In genomic region chr17:67475161-67475887, GRCh38 we compare ENCODE assay signal across 8 cellular contexts.
DNase-seq lines count a peak whose midpoint lies in the region; ATAC-seq and TF ChIP-seq lines count a peak whose summit lies in the region.

No MANE protein-coding gene starts in this region.

- TF ChIP-seq CTCF in GM12872 (IDR thresholded peaks at IDR 0.05; ENCODE audit: insufficient read depth, low read depth, low read length) (peak; percentile 96), epithelial cell of esophagus (IDR thresholded peaks at IDR 0.05; ENCODE audit: insufficient read depth, low read depth, low read length, missing control alignments) (peak; percentile 100)

- H3K4me3 ChIP-seq in NT2/D1 (ENCODE audit: insufficient read length, low read depth) (no peak overlapping the region), epithelial cell of esophagus (ENCODE audit: low read length) (no peak overlapping the region), mucosa of rectum (ENCODE audit: low read length in 2 of 2) (no peak overlapping the region)

- H3K4me1 ChIP-seq in NT2/D1 (ENCODE audit: insufficient read depth, insufficient read length): no peaks in the 10 kb centered on the region
- H3K4me1 ChIP-seq in mucosa of rectum (ENCODE audit: control insufficient read depth in 2 of 2, insufficient read depth in 2 of 2, low read length in 2 of 2): peaks cover 0 to 4% of the 10 kb centered on the region in 2 donors

- DNase-seq in HuH-7.5 (ENCODE audit: low spot score) (peak; percentile 45), NT2/D1 (ENCODE audit: low read depth, low spot score) (peak; percentile 20), epithelial cell of esophagus (ENCODE audit: low read depth) (peak; percentile 79)
- peak; percentile 83 for DNase-seq in activated CD8-positive, alpha-beta memory T cell treated with anti-CD3 and anti-CD28 coated beads, Interleukin-2, amount 50 U/mL, for 48 hours
- DNase-seq in stimulated activated CD8-positive, alpha-beta memory T cell treated with anti-CD3 and anti-CD28 coated beads, Interleukin-4, amount 100 ng/mL, for 48 hours: peak; percentile 87

- H3K36me3 ChIP-seq in NT2/D1 (ENCODE audit: insufficient read depth, insufficient read length, low read length): no peaks in the 10 kb centered on the region
- H3K36me3 ChIP-seq in mucosa of rectum (ENCODE audit: control insufficient read depth in 2 of 2, insufficient read depth in 2 of 2, low read length in 2 of 2): no peaks in the 10 kb centered on the region

- no peak for ATAC-seq in HG03095 (IDR thresholded peaks at IDR 0.05; ENCODE audit: unreplicated experiment)

- no peaks in the 10 kb centered on the region for H3K27me3 ChIP-seq in NT2/D1 (ENCODE audit: insufficient read depth, insufficient read length)
- no peaks in the 10 kb centered on the region for H3K27me3 ChIP-seq in mucosa of rectum (ENCODE audit: control insufficient read depth in 2 of 2, insufficient read depth in 2 of 2, low read length in 2 of 2)

- H3K27ac ChIP-seq in mucosa of rectum (ENCODE audit: low read depth in 2 of 2, low read length in 2 of 2): peak overlapping the region in 1 of 2 donors; percentile 52

- no peak overlapping the region for H3K9ac ChIP-seq in NT2/D1 (ENCODE audit: insufficient read length, low read depth)
- H3K9ac ChIP-seq in mucosa of rectum (ENCODE audit: low read depth in 1 of 2, low read length in 2 of 2): peak overlapping the region; percentile 8 to 23

- H3K9me3 ChIP-seq in NT2/D1 (ENCODE audit: insufficient read depth, low read length): 0 out of 2 replicates have a peak, but pooled peaks cover 8% of the 10 kb centered on the region
- no peaks in the 10 kb centered on the region for H3K9me3 ChIP-seq in mucosa of rectum (ENCODE audit: control insufficient read depth in 2 of 2, low read length in 2 of 2)

Comparison
In these comparisons a context has a peak if more than half of its experiments do, and no peak if none do; other contexts are left out.
1. DNase-seq: peak in every context shown above with its lines; median percentile 87 in stimulated activated CD8-positive, alpha-beta memory T cell treated with anti-CD3 and anti-CD28 coated beads, Interleukin-4, amount 100 ng/mL, for 48 hours; 83 in activated CD8-positive, alpha-beta memory T cell treated with anti-CD3 and anti-CD28 coated beads, Interleukin-2, amount 50 U/mL, for 48 hours; 79 in epithelial cell of esophagus; 45 in HuH-7.5; 20 in NT2/D1.